Comparison of ENCODE assay signal across 8 cellular contexts in genomic region chr6:47308223-47308567, GRCh38. TPM values are rescaled to one million over a fixed set of nuclear protein-coding genes. Genes with fewer than 3 reads are reported as not detected.
A peak's percentile ranks its signal among the peaks of the same experiment; 100 is the strongest.
DNase-seq lines count a peak whose midpoint lies in the region; ATAC-seq and TF ChIP-seq lines count a peak whose summit lies in the region.

No MANE protein-coding gene starts in this region.

- peak; percentile 18 for DNase-seq in cerebellar cortex (ENCODE audit: low spot score)
- no peak for DNase-seq in mucosa of descending colon
- no peak for DNase-seq in GOT3 (lab: John Stamatoyannopoulos, UW)
- no peak for DNase-seq in NCI-H1417 treated with DMSO at 0.1 percent for 48 hours (lab: John Stamatoyannopoulos, UW)
- DNase-seq in DMS153 (lab: John Stamatoyannopoulos, UW) = no peak
- DNase-seq in activated CD4-positive, alpha-beta T cell treated with anti-CD3 and anti-CD28 coated beads for 4 hours = no peak

- peaks cover 22% of the 10 kb centered on the region for H3K4me1 ChIP-seq in ACC112 (ENCODE audit: control insufficient read depth, insufficient read depth, low read length, unreplicated experiment)
- peaks cover 34% of the 10 kb centered on the region for H3K4me1 ChIP-seq in HUES64 (ENCODE audit: insufficient read depth, low read length)
- peaks cover 21% of the 10 kb centered on the region for H3K4me1 ChIP-seq in mucosa of descending colon (ENCODE audit: low read depth)

- ATAC-seq in mucosa of descending colon = no peak

- H3K9ac ChIP-seq in HUES64 (ENCODE audit: low read depth, low read length) = peak overlapping the region; percentile 92

- WGBS in HUES64 = 5% methylated on average over 1 of the region's 3 CpGs

- intact Hi-C loops in mucosa of descending colon (cut with DNase I, micrococcal nuclease) = loop anchor here in 1 of 2 donors (10.0 kb wide), 1 partner anchor 213 kb away; no protein-coding TSS in a partner anchor

- peak overlapping the region; percentile 93 for H2AFZ ChIP-seq in ACC112 (ENCODE audit: low read length, unreplicated experiment)

- H3K27me3 ChIP-seq in ACC112 (ENCODE audit: insufficient read depth, low read length) = no peaks in the 10 kb centered on the region
- H3K27me3 ChIP-seq in HUES64 (ENCODE audit: insufficient read depth, low read length) = no peaks in the 10 kb centered on the region

- H3K27ac ChIP-seq in ACC112 (ENCODE audit: low read depth, low read length) = no peak overlapping the region
- H3K27ac ChIP-seq in HUES64 (ENCODE audit: low read depth, low read length) = no peak overlapping the region

- H3K9me3 ChIP-seq in HUES64 (ENCODE audit: insufficient read depth, low read depth, low read length) = no peaks in the 10 kb centered on the region
- no peaks in the 10 kb centered on the region for H3K9me3 ChIP-seq in mucosa of descending colon

- TF ChIP-seq CTCF in mucosa of descending colon (IDR thresholded peaks at IDR 0.05) = no peak

- peaks cover 52% of the 10 kb centered on the region for H3K79me2 ChIP-seq in ACC112 (ENCODE audit: control insufficient read depth, insufficient read depth, low read length, unreplicated experiment)

- H3K4me3 ChIP-seq in ACC112 (ENCODE audit: low read depth, low read length) = peak overlapping the region; percentile 96
- H3K4me3 ChIP-seq in HUES64 (ENCODE audit: low read length) = peak overlapping the region; percentile 79
- peak overlapping the region; percentile 39 for H3K4me3 ChIP-seq in mucosa of descending colon

- H3K36me3 ChIP-seq in ACC112 (ENCODE audit: insufficient read depth, low read length) (no peaks in the 10 kb centered on the region), HUES64 (ENCODE audit: insufficient read depth, low read length) (peaks cover 16% of the 10 kb centered on the region; the same call in 1 of the 2 replicates), mucosa of descending colon (ENCODE audit: low read depth) (no peaks in the 10 kb centered on the region)

RNA-seq across cellular contexts. Expression of gene TNFRSF21, which starts 1.5 kb away (rescaled TPM):
- 30.3 TPM for polyA plus RNA-seq in HUES64 (2013, experiment 1 of 2)
- 34.0 TPM for polyA plus RNA-seq in HUES64 (2013, experiment 2 of 2)
- total RNA-seq in mucosa of descending colon = 10 to 100 TPM; 54.8 to 92.5 (median 75.4) TPM

Comparison
In these comparisons a context has a peak if more than half of its experiments do, and no peak if none do; other contexts are left out.
1. H3K4me3 ChIP-seq: peak in every context shown above with its lines; median percentile 96 in ACC112; 79 in HUES64; 39 in mucosa of descending colon.